In the genomic region with DNA sequence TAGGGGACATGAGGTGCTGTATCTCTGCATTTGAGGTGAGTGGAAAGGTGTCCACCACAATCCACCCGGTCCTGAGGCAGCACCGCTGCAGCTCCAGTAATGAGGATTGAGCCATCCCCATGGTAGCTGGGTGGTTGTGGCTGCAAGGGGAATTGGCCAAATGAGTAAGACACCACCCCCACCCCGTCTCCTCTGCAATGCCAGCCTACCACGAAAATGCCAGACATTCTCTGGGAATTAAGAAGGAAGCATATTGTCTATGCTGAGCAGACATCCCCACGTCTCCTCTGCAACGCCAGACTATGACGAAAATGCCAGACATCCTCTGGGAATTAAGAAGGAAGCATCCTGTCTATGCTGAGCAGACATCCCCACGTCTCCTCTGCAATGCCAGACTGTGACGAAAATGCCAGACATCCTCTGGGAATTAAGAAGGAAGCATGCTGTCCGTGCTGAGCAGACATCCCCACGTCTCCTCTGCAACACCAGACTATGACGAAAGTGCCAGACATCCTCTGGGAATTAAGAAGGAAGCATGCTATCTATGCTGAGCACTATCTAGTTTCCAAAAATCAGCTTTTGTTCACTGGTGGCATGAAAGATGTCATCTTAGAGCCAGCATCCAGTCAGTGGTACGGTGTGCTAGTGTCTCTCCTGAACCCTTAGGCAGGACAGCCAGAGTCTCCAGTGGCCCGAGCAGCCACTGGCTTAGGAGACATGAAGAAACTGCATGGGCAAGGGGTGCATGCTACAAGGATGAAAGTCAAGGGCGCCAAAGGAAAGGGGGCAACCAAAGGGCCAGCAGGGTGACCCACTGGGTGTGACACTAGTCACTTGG, we compare ENCODE assay signal across 20 cellular contexts.
"Had no signal": no experiment of that assay in that cellular context is flagged by ENCODE, and none has a peak within 500 bp of the region (broad histone marks: within the 10 kb centered on the region; RNA-seq: fewer than 3 reads in every experiment).

No MANE protein-coding gene starts in this region.

- H3K4me3 Mint-ChIP-seq: activated CD4-positive, alpha-beta memory T cell treated with anti-CD3 and anti-CD28 coated beads, Interleukin-2, amount 10 ng/mL, durations not matched to agents 7 days and 5 days; activated naive CD8-positive, alpha-beta T cell; activated T-cell treated with anti-CD3 and anti-CD28 coated beads, Interleukin-2, amount 50 U/mL, for 4 hours; brain; dendritic cell treated with granulocyte-macrophage colony-stimulating factor and Interleukin-4, amounts not matched to agents 40 ng/mL and 50 ng/mL, for 4 days; naive thymus-derived CD8-positive, alpha-beta T cell; type B pancreatic cell had no signal

- H3K36me3 Mint-ChIP-seq: activated naive CD8-positive, alpha-beta T cell; brain; naive thymus-derived CD8-positive, alpha-beta T cell; type B pancreatic cell had no signal

- H3K9me3 ChIP-seq: heart left ventricle, neutrophil, suprapubic skin had no signal

- H3K27ac ChIP-seq: heart left ventricle, neutrophil, suprapubic skin, VCaP had no signal

- H3K4me3 ChIP-seq: heart left ventricle, suprapubic skin had no signal

- DNase-seq: activated CD4-positive, alpha-beta memory T cell treated with anti-CD3 and anti-CD28 coated beads, Interleukin-2, amount 10 ng/mL, durations not matched to agents 7 days and 5 days; activated CD4-positive, alpha-beta T cell treated with anti-CD3 and anti-CD28 coated beads for 1 hour; activated gamma-delta T cell; activated T-cell treated with anti-CD3 and anti-CD28 coated beads, Interleukin-2, amount 50 U/mL, for 4 hours; amniotic stem cell; heart left ventricle; mammary epithelial cell; naive thymus-derived CD8-positive, alpha-beta T cell; retina; stimulated activated CD4-positive, alpha-beta T cell treated with anti-CD3 and anti-CD28 coated beads, Interleukin-15, amount 100 ng/mL, for 24 hours; stimulated activated CD4-positive, alpha-beta T cell treated with anti-CD3 and anti-CD28 coated beads, Interleukin-4, amount 100 ng/mL, for 24 hours; stimulated activated naive CD4-positive, alpha-beta T cell treated with Interleukin-2 at 50 U/mL for 16 hours; T-helper 1 cell had no signal

- H3K4me1 Mint-ChIP-seq: activated CD4-positive, alpha-beta memory T cell treated with anti-CD3 and anti-CD28 coated beads, Interleukin-2, amount 10 ng/mL, durations not matched to agents 7 days and 5 days; naive thymus-derived CD8-positive, alpha-beta T cell had no signal

- H3K36me3 ChIP-seq: heart left ventricle, neutrophil, suprapubic skin had no signal

- H3K9me3 Mint-ChIP-seq: dendritic cell treated with granulocyte-macrophage colony-stimulating factor and Interleukin-4, amounts not matched to agents 40 ng/mL and 50 ng/mL, for 4 days; type B pancreatic cell had no signal

- H3K4me1 ChIP-seq: heart left ventricle, suprapubic skin had no signal

- H3K27me3 ChIP-seq: heart left ventricle, neutrophil, suprapubic skin had no signal

- H3K27me3 Mint-ChIP-seq: activated CD4-positive, alpha-beta memory T cell treated with anti-CD3 and anti-CD28 coated beads, Interleukin-2, amount 10 ng/mL, durations not matched to agents 7 days and 5 days; activated naive CD8-positive, alpha-beta T cell; brain; dendritic cell treated with granulocyte-macrophage colony-stimulating factor and Interleukin-4, amounts not matched to agents 40 ng/mL and 50 ng/mL, for 4 days; type B pancreatic cell had no signal

- H3K27ac Mint-ChIP-seq: activated CD4-positive, alpha-beta memory T cell treated with anti-CD3 and anti-CD28 coated beads, Interleukin-2, amount 10 ng/mL, durations not matched to agents 7 days and 5 days; activated naive CD8-positive, alpha-beta T cell; dendritic cell treated with granulocyte-macrophage colony-stimulating factor and Interleukin-4, amounts not matched to agents 40 ng/mL and 50 ng/mL, for 4 days; naive thymus-derived CD8-positive, alpha-beta T cell; type B pancreatic cell had no signal
